ENCODE assay signal across 9 cellular contexts in the genomic region with DNA sequence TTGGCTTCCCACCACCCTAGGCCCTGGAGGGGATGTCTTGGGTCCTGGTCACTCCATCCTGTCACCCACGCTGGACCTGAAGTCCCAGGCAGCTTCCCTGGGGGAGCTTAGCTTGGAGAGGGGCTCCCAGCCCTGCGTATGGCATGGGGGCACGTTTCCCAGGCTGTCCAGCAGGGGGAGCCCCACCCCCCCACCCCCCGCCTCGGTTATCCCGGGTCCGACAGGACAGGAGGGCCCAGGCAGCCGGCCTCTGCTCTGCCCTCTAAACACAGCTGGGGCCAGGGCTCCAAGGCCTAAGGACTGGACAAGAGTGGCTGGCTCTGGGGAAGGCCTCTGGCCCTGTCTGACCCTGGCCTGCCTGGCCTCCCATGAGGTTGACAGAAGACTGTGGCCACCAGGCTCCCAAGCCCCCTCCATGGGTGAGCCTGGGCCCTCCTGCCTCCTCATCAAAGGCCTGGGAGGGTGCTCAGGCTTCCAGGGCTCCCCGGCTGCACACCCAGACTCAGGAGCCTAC.
DNase-seq lines count a peak whose midpoint lies in the region; ATAC-seq and TF ChIP-seq lines count a peak whose summit lies in the region.
"Had no signal": no experiment of that assay in that cellular context is flagged by ENCODE, and none has a peak within 500 bp of the region (broad histone marks: within the 10 kb centered on the region; RNA-seq: fewer than 3 reads in every experiment).

No MANE protein-coding gene starts in this region.

- WGBS in gastroesophageal sphincter (ENCODE audit: low coverage in 1 of 2), 2 donors: no CpG with 5 or more reads among the region's 9 CpGs

- TF ChIP-seq EP300 in gastroesophageal sphincter (IDR thresholded peaks at IDR 0.05): no peak

- no peaks in the 10 kb centered on the region for H3K9me3 ChIP-seq in right atrium auricular region
- no peaks in the 10 kb centered on the region for H3K9me3 ChIP-seq in OCI-LY7 (ENCODE audit: low read length)
- H3K9me3 ChIP-seq in upper lobe of right lung: no peaks in the 10 kb centered on the region
- no peaks in the 10 kb centered on the region for H3K9me3 ChIP-seq in gastroesophageal sphincter

- no peaks in the 10 kb centered on the region for H3K79me2 ChIP-seq in OCI-LY7 (ENCODE audit: insufficient read depth, low read depth, low read length)

- POLR2A ChIA-PET in OCI-LY7 (lab: Charles Lee): no interaction called here

- BruUV-seq in OCI-LY7 (replicated peaks; lab: Mats Ljungman, UMichigan): no TSS peak

- H3K4me3 ChIP-seq in right atrium auricular region: no peak overlapping the region
- no peak overlapping the region for H3K4me3 ChIP-seq in OCI-LY7 (ENCODE audit: low read depth, low read length, poor library complexity, severe bottlenecking)
- no peak overlapping the region for H3K4me3 ChIP-seq in fibroblast of villous mesenchyme (ENCODE audit: low read depth, low read length)
- no peak overlapping the region for H3K4me3 ChIP-seq in upper lobe of right lung
- no peak overlapping the region for H3K4me3 ChIP-seq in gastroesophageal sphincter

- H3K36me3 ChIP-seq in right atrium auricular region (no peaks in the 10 kb centered on the region), OCI-LY7 (ENCODE audit: insufficient read depth, low read length) (no peaks in the 10 kb centered on the region), upper lobe of right lung (no peaks in the 10 kb centered on the region), gastroesophageal sphincter (no peaks in the 10 kb centered on the region)

- H3K4me2 ChIP-seq in OCI-LY7 (ENCODE audit: low read length): no peak overlapping the region

- H3K27ac ChIP-seq in right atrium auricular region (no peak overlapping the region), OCI-LY7 (ENCODE audit: low read depth, low read length, poor library complexity, severe bottlenecking) (no peak overlapping the region), upper lobe of right lung (no peak overlapping the region), gastroesophageal sphincter (no peak overlapping the region)

- H3K27me3 ChIP-seq in right atrium auricular region (no peaks in the 10 kb centered on the region), upper lobe of right lung (no peaks in the 10 kb centered on the region), gastroesophageal sphincter (peaks cover 23% of the 10 kb centered on the region)

- no peaks in the 10 kb centered on the region for H3K9me2 ChIP-seq in OCI-LY7 (ENCODE audit: insufficient read depth, low read length)

- H3K4me1 ChIP-seq in right atrium auricular region (peaks cover 0 to 9% of the 10 kb centered on the region in 2 donors), OCI-LY7 (ENCODE audit: insufficient read depth, low read length, poor library complexity, severe bottlenecking) (peaks cover 22% of the 10 kb centered on the region), upper lobe of right lung (no peaks in the 10 kb centered on the region), gastroesophageal sphincter (no peaks in the 10 kb centered on the region)

- no peak overlapping the region for H2AFZ ChIP-seq in OCI-LY7 (ENCODE audit: low read length)

- no peak for TF ChIP-seq POLR2A in gastroesophageal sphincter (IDR thresholded peaks at IDR 0.05)

- H4K20me1 ChIP-seq in OCI-LY7 (ENCODE audit: insufficient read depth, low read length): no peaks in the 10 kb centered on the region

- DNase-seq in right atrium auricular region (ENCODE audit: low spot score) (no peak), left cardiac atrium (no peak), OCI-LY7 (ENCODE audit: low spot score) (peak; percentile 29), fibroblast of villous mesenchyme (ENCODE audit: low read depth) (no peak), upper lobe of right lung (no peak), NCI-H187 (lab: John Stamatoyannopoulos, UW) (no peak)
- DNase-seq: small intestine had no signal

- CTCF ChIA-PET in OCI-LY7 (lab: Charles Lee; ENCODE audit: unreplicated experiment): interaction anchor here (0.6 kb wide), 1 partner anchor 402 kb away, joined by 3 read pairs; no protein-coding TSS in a partner anchor

- TF ChIP-seq CTCF in right atrium auricular region (IDR thresholded peaks at IDR 0.05): peak; percentile 33 to 52
- TF ChIP-seq CTCF in OCI-LY7 (conservative IDR thresholded peaks at IDR 0.05; ENCODE audit: low read length): peak; percentile 56
- TF ChIP-seq CTCF in fibroblast of villous mesenchyme (IDR thresholded peaks at IDR 0.05; ENCODE audit: insufficient read depth, low read depth, low read length): peak; percentile 38
- TF ChIP-seq CTCF in upper lobe of right lung (IDR thresholded peaks at IDR 0.05): peak; percentile 65
- TF ChIP-seq CTCF in gastroesophageal sphincter (IDR thresholded peaks at IDR 0.05): peak in 2 of 4 experiments; percentile 6 to 51

- ATAC-seq in left cardiac atrium (no peak), upper lobe of right lung (no peak), HG03565 (IDR thresholded peaks at IDR 0.05; ENCODE audit: unreplicated experiment) (no peak), gastroesophageal sphincter (no peak)

- intact Hi-C loops in left cardiac atrium (cut with DNase I): loop anchor here in 1 of 2 donors (5.0 kb wide), 1 partner anchor 343 kb away; no protein-coding TSS in a partner anchor
- intact Hi-C loops in OCI-LY7 (cut with micrococcal nuclease; ENCODE audit: unreplicated experiment): no loop called here
- intact Hi-C loops in upper lobe of right lung (cut with DNase I): no loop called here
